29 cellular contexts compared by ENCODE assay signal in genomic region chr4:46956451-46956850, GRCh38. TPM values are rescaled to one million over a fixed set of nuclear protein-coding genes. Genes with fewer than 3 reads are reported as not detected.
"Had no signal": no experiment of that assay in that cellular context is flagged by ENCODE, and none has a peak within 500 bp of the region (broad histone marks: within the 10 kb centered on the region; RNA-seq: fewer than 3 reads in every experiment).

No MANE protein-coding gene starts in this region.

- H3K9me3 ChIP-seq: gastrocnemius medialis, heart right ventricle, psoas muscle, right lobe of liver, suprapubic skin, tibial nerve, upper lobe of right lung, vagina had no signal

- H3K36me3 ChIP-seq: gastrocnemius medialis, heart right ventricle, right lobe of liver, suprapubic skin, tibial nerve, upper lobe of right lung, vagina had no signal

- H3K27me3 ChIP-seq: gastrocnemius medialis, heart right ventricle, right lobe of liver, suprapubic skin, tibial nerve, vagina had no signal

- H3K4me3 ChIP-seq: gastrocnemius medialis, heart right ventricle, psoas muscle, right lobe of liver, suprapubic skin, tibial nerve, upper lobe of right lung, vagina had no signal

- H3K4me1 ChIP-seq: gastrocnemius medialis, psoas muscle, right lobe of liver, suprapubic skin, tibial nerve, vagina had no signal

- DNase-seq: dermis blood vessel endothelial cell; effector CD4-positive, alpha-beta T cell; endodermal cell; gastrocnemius medialis; heart right ventricle; hypothalamus; kidney glomerular epithelial cell; mammary epithelial cell; naive thymus-derived CD4-positive, alpha-beta T cell; nephron progenitor cell; psoas muscle; retina; right lobe of liver; stimulated activated CD4-positive, alpha-beta T cell treated with anti-CD3 and anti-CD28 coated beads, Interleukin-4, amount 100 ng/mL, for 1 hour; stimulated activated CD8-positive, alpha-beta memory T cell treated with anti-CD3 and anti-CD28 coated beads, Interleukin-4, amount 100 ng/mL, for 48 hours; stimulated activated naive CD8-positive, alpha-beta T cell treated with anti-CD3 and anti-CD28 coated beads, Interleukin-15, Interleukin-2, amounts not matched to agents 100 U/mL and 50 U/mL, for 24 hours; upper lobe of right lung had no signal

- H3K27ac ChIP-seq: gastrocnemius medialis, heart right ventricle, psoas muscle, right lobe of liver, suprapubic skin, tibial nerve, upper lobe of right lung, vagina had no signal

- ATAC-seq: gastrocnemius medialis; heart right ventricle; left lobe of liver; naive thymus-derived CD4-positive, alpha-beta T cell; psoas muscle; right lobe of liver; stimulated activated effector memory CD8-positive, alpha-beta T cell treated with anti-CD3 and anti-CD28 coated beads, Interleukin-12 subunit alpha, Interleukin-12 subunit beta, amount 100 ng/mL, for 72 hours; stimulated activated naive CD8-positive, alpha-beta T cell treated with anti-CD3 and anti-CD28 coated beads, Interleukin-15, Interleukin-2, amounts not matched to agents 100 U/mL and 50 U/mL, for 24 hours; upper lobe of right lung had no signal

RNA-seq across cellular contexts. Expression of gene GABRA4, which starts 36.9 kb away (rescaled TPM):
- total RNA-seq: dermis blood vessel endothelial cell; endothelial cell of umbilical vein; fibroblast of villous mesenchyme; left lobe of liver; mammary epithelial cell; mesenteric fat pad; naive thymus-derived CD4-positive, alpha-beta T cell; omental fat pad; psoas muscle; upper lobe of right lung had no signal
- polyA plus RNA-seq: endothelial cell of umbilical vein; mammary epithelial cell; naive thymus-derived CD4-positive, alpha-beta T cell had no signal

RNA-seq across cellular contexts. Expression of gene COX7B2, which starts 47.4 kb away (rescaled TPM):
- total RNA-seq: dermis blood vessel endothelial cell; endodermal cell; endothelial cell of umbilical vein; fibroblast of villous mesenchyme; gastrocnemius medialis; heart right ventricle; left lobe of liver; lower leg skin; mammary epithelial cell; mesenteric fat pad; mononuclear cell; naive thymus-derived CD4-positive, alpha-beta T cell; omental fat pad; psoas muscle; right lobe of liver; suprapubic skin; tibial nerve; upper lobe of right lung; vagina had no signal
- polyA plus RNA-seq: endothelial cell of umbilical vein; esophagus; heart right ventricle; mammary epithelial cell; naive thymus-derived CD4-positive, alpha-beta T cell; psoas muscle had no signal
